In genomic region chr3:120497318-120497717, GRCh38 we compare ENCODE assay signal across 9 cellular contexts. TPM values are rescaled to one million over a fixed set of nuclear protein-coding genes. Genes with fewer than 3 reads are reported as not detected.
DNase-seq lines count a peak whose midpoint lies in the region; ATAC-seq and TF ChIP-seq lines count a peak whose summit lies in the region.
"Had no signal": no experiment of that assay in that cellular context is flagged by ENCODE, and none has a peak within 500 bp of the region (broad histone marks: within the 10 kb centered on the region; RNA-seq: fewer than 3 reads in every experiment).

No MANE protein-coding gene starts in this region.

- H3K27ac ChIP-seq in ACC112 (ENCODE audit: low read depth, low read length), result peak overlapping the region; percentile 94
- peak overlapping the region; percentile 65 for H3K27ac ChIP-seq in epithelial cell of prostate

- peak overlapping the region; percentile 69 for H3K4me3 ChIP-seq in ACC112 (ENCODE audit: low read depth, low read length)
- no peak overlapping the region for H3K4me3 ChIP-seq in mucosa of descending colon

- peak overlapping the region; percentile 34 for H2AFZ ChIP-seq in ACC112 (ENCODE audit: low read length, unreplicated experiment)

- H3K4me1 ChIP-seq in ACC112 (ENCODE audit: control insufficient read depth, insufficient read depth, low read length, unreplicated experiment) (peaks cover 39% of the 10 kb centered on the region), mucosa of descending colon (ENCODE audit: low read depth) (no peaks in the 10 kb centered on the region)

- no peaks in the 10 kb centered on the region for H3K79me2 ChIP-seq in ACC112 (ENCODE audit: control insufficient read depth, insufficient read depth, low read length, unreplicated experiment)

- intact Hi-C loops in left colon (cut with DNase I, micrococcal nuclease) (no loop called here), mucosa of descending colon (cut with DNase I, micrococcal nuclease) (no loop called here)

- DNase-seq in NCI-H226 (peak; percentile 68), epithelial cell of prostate (ENCODE audit: low read depth, low spot score) (peak; percentile 39), myocyte (ENCODE audit: low read depth) (peak; percentile 50), left lobe of liver (ENCODE audit: low spot score) (no peak), left colon (no peak), mucosa of descending colon (no peak)
- DNase-seq in NK-92 treated with Interleukin-12 subunit alpha and Interleukin-12 subunit beta, amount 100 ng/mL, for 24 hours (lab: John Stamatoyannopoulos, UW), result no peak

- H3K36me3 ChIP-seq in ACC112 (ENCODE audit: insufficient read depth, low read length) (no peaks in the 10 kb centered on the region), mucosa of descending colon (ENCODE audit: low read depth) (no peaks in the 10 kb centered on the region)

- no peaks in the 10 kb centered on the region for H3K9me3 ChIP-seq in mucosa of descending colon

- TF ChIP-seq CTCF in mucosa of descending colon (IDR thresholded peaks at IDR 0.05), result no peak

- no peaks in the 10 kb centered on the region for H3K27me3 ChIP-seq in ACC112 (ENCODE audit: insufficient read depth, low read length)

- no peak for ATAC-seq in left lobe of liver
- ATAC-seq in left colon, result no peak
- no peak for ATAC-seq in mucosa of descending colon

RNA-seq across cellular contexts. Expression of gene FSTL1, which starts 46.5 kb away (rescaled TPM):
- total RNA-seq in myocyte (157 and 193 TPM in 2 replicates), left lobe of liver (46.9 TPM), left colon (10 to 100 TPM; 34.4 to 61.7 TPM), mucosa of descending colon (100 to 1,000 TPM in 2 of 3 donors, 10 to 100 TPM in 1; 28.1 to 246 (median 108) TPM)
- polyA plus RNA-seq in myocyte (2012), result 991 TPM
- total RNA-seq: B cell had no signal

Comparison
In these comparisons a context has a peak if more than half of its experiments do, and no peak if none do; other contexts are left out.
1. DNase-seq: peak in NCI-H226 (single experiment), epithelial cell of prostate (single experiment) and myocyte (single experiment); none in left lobe of liver (single experiment), left colon (0 of 2), NK-92 treated with Interleukin-12 subunit alpha and Interleukin-12 subunit beta, amount 100 ng/mL, for 24 hours (single experiment) and mucosa of descending colon (0 of 3).